In genomic region chr12:77324763-77325468, GRCh38 we compare ENCODE assay signal across 8 cellular contexts.
A peak's percentile ranks its signal among the peaks of the same experiment; 100 is the strongest.
DNase-seq lines count a peak whose midpoint lies in the region; ATAC-seq, FAIRE-seq and TF ChIP-seq lines count a peak whose summit lies in the region.

No MANE protein-coding gene starts in this region.

- no peak overlapping the region for H2AK5ac ChIP-seq in mesendoderm (ENCODE audit: low read length)

- no peak overlapping the region for H3K23ac ChIP-seq in mesendoderm (ENCODE audit: low read length)

- TF ChIP-seq POLR2A in A549 (IDR thresholded peaks at IDR 0.05; ENCODE audit: low read length): no peak

- no peak overlapping the region for H3K4ac ChIP-seq in mesendoderm (ENCODE audit: low read depth, low read length)

- H2BK15ac ChIP-seq in mesendoderm (replicated peaks; ENCODE audit: low read depth): no peak overlapping the region

- H3K27ac ChIP-seq in A549: peak overlapping the region in 1 of 2 experiments; percentile 57; a peak in 2 of 6 replicates
- no peak overlapping the region for H3K27ac ChIP-seq in mesendoderm (ENCODE audit: low read depth, low read length)

- TF ChIP-seq RAD21 in A549 (conservative IDR thresholded peaks at IDR 0.05 in 1 of 2, IDR thresholded peaks at IDR 0.05 in 1 of 2): peak; percentile 21 to 63; a peak in 4 of 5 replicates

- H4K5ac ChIP-seq in mesendoderm (ENCODE audit: low read length): no peak overlapping the region

- H3K4me1 ChIP-seq in A549 (peaks cover 6% of the 10 kb centered on the region; the same call in 1 of the 3 replicates), mesendoderm (ENCODE audit: control insufficient read depth, low read depth, low read length) (no peaks in the 10 kb centered on the region)

- H3K79me1 ChIP-seq in mesendoderm (ENCODE audit: low read length): no peaks in the 10 kb centered on the region

- peak overlapping the region; percentile 98 for H3K4me2 ChIP-seq in A549
- H3K4me2 ChIP-seq in mesendoderm (ENCODE audit: low read length): peak overlapping the region; percentile 63

- H3K56ac ChIP-seq in mesendoderm (ENCODE audit: low read length): peak overlapping the region; percentile 78

- H3K27ac Mint-ChIP-seq in T-helper 17 cell: no peak overlapping the region
- H3K27ac Mint-ChIP-seq in stimulated activated naive CD8-positive, alpha-beta T cell treated with anti-CD3 and anti-CD28 coated beads, Interleukin-15, Interleukin-2, amounts not matched to agents 100 ng/mL and 50 ng/mL, for 24 hours: no peak overlapping the region

- H3K4me3 ChIP-seq in A549 (peak overlapping the region; percentile 53), mesendoderm (ENCODE audit: low read length) (peak overlapping the region; percentile 45)

- CTCF ChIA-PET in A549 (lab: Yijun Ruan, JAX): interaction anchor here (0.7 to 2.0 kb wide), 9 partner anchors 11 to 276 kb away, joined by 3 to 12 read pairs (median 4); no protein-coding TSS in a partner anchor

- H3K4me3 Mint-ChIP-seq in T-helper 17 cell: peak overlapping the region; percentile 51
- H3K4me3 Mint-ChIP-seq in stimulated activated naive CD8-positive, alpha-beta T cell treated with anti-CD3 and anti-CD28 coated beads, Interleukin-15, Interleukin-2, amounts not matched to agents 100 ng/mL and 50 ng/mL, for 24 hours: peak overlapping the region; percentile 74

- TF ChIP-seq CTCF in A549 (IDR thresholded peaks at IDR 0.05) (peak; percentile 68), GM12872 (IDR thresholded peaks at IDR 0.05; ENCODE audit: insufficient read depth, low read depth, low read length) (peak; percentile 50)

- H3K9me3 Mint-ChIP-seq in stimulated activated naive CD8-positive, alpha-beta T cell treated with anti-CD3 and anti-CD28 coated beads, Interleukin-15, Interleukin-2, amounts not matched to agents 100 ng/mL and 50 ng/mL, for 24 hours: no peaks in the 10 kb centered on the region

- 1% methylated on average over 31 of the region's 64 CpGs for WGBS in A549 (ENCODE audit: missing lambda C conversion rate)
- WGBS in mesendoderm (ENCODE audit: extremely low coverage, insufficient coverage, low lambda C conversion rate): no CpG with 5 or more reads among the region's 64 CpGs

- TF ChIP-seq EP300 in A549 (IDR thresholded peaks at IDR 0.05): no peak

- peak overlapping the region; percentile 57 for H3K9ac ChIP-seq in mesendoderm (ENCODE audit: low read length)

- H2BK120ac ChIP-seq in mesendoderm (ENCODE audit: low read depth, low read length): no peak overlapping the region

- no peaks in the 10 kb centered on the region for H3K36me3 ChIP-seq in mesendoderm (ENCODE audit: control insufficient read depth, insufficient read depth, low read length)

- H3K36me3 Mint-ChIP-seq in T-helper 17 cell (ENCODE audit: low read depth): peaks cover 2% of the 10 kb centered on the region
- no peaks in the 10 kb centered on the region for H3K36me3 Mint-ChIP-seq in stimulated activated naive CD8-positive, alpha-beta T cell treated with anti-CD3 and anti-CD28 coated beads, Interleukin-15, Interleukin-2, amounts not matched to agents 100 ng/mL and 50 ng/mL, for 24 hours (ENCODE audit: low read depth)

- POLR2A ChIA-PET in A549 (lab: Yijun Ruan, JAX): no interaction called here

- no peaks in the 10 kb centered on the region for H3K9me3 ChIP-seq in A549
- no peaks in the 10 kb centered on the region for H3K9me3 ChIP-seq in T-helper 17 cell (ENCODE audit: control insufficient read depth, low read length, poor library complexity, severe bottlenecking)

- H3K79me2 ChIP-seq in mesendoderm (ENCODE audit: control insufficient read depth, insufficient read depth, low read length): no peaks in the 10 kb centered on the region

- peaks cover 4% of the 10 kb centered on the region for H3K27me3 ChIP-seq in mesendoderm (ENCODE audit: insufficient read depth, low read length, poor library complexity)

- H3K27me3 Mint-ChIP-seq in T-helper 17 cell: peaks cover 52% of the 10 kb centered on the region
- peaks cover 61% of the 10 kb centered on the region for H3K27me3 Mint-ChIP-seq in stimulated activated naive CD8-positive, alpha-beta T cell treated with anti-CD3 and anti-CD28 coated beads, Interleukin-15, Interleukin-2, amounts not matched to agents 100 ng/mL and 50 ng/mL, for 24 hours

- H4K8ac ChIP-seq in mesendoderm (ENCODE audit: low read depth, low read length): no peak overlapping the region

- peaks cover 2% of the 10 kb centered on the region for H3K4me1 Mint-ChIP-seq in T-helper 17 cell
- H3K4me1 Mint-ChIP-seq in stimulated activated naive CD8-positive, alpha-beta T cell treated with anti-CD3 and anti-CD28 coated beads, Interleukin-15, Interleukin-2, amounts not matched to agents 100 ng/mL and 50 ng/mL, for 24 hours (ENCODE audit: low read depth): peaks cover 16% of the 10 kb centered on the region

- DNase-seq in A549 (ENCODE audit: low read depth in 1 of 2, low spot score in 1 of 2) (peak; percentile 67 to 68), NCI-H1048 (lab: John Stamatoyannopoulos, UW) (peak; percentile 43), T-helper 17 cell (no peak), epidermal melanocyte (ENCODE audit: insufficient read length, low spot score) (peak; percentile 54), mesendoderm (peak; percentile 84)

- ATAC-seq in A549 (peak; percentile 93 to 99), HG02610 (IDR thresholded peaks at IDR 0.05; ENCODE audit: unreplicated experiment) (peak; percentile 93), T-helper 17 cell (no peak)

- H2BK5ac ChIP-seq in mesendoderm (ENCODE audit: low read length): no peak overlapping the region

- H3K18ac ChIP-seq in mesendoderm (ENCODE audit: low read length): no peak overlapping the region

- FAIRE-seq in A549 (lab: Jason Lieb, UNC): no peak

TF ChIP-seq in A549, 52 proteins besides CTCF, POLR2A, EP300 and RAD21:
- TF ChIP-seq SMC3 (IDR thresholded peaks at IDR 0.05) (peak; percentile 57), TP53 (CRISPR knock-in tag; IDR thresholded peaks at IDR 0.05) (no peak), ESRRA (IDR thresholded peaks at IDR 0.05; ENCODE audit: borderline replicate concordance, low read length) (no peak), RNF2 (IDR thresholded peaks at IDR 0.05; ENCODE audit: borderline replicate concordance, low read depth) (peak; percentile 72; the same call in 1 of the 2 replicates), CBX2 (IDR thresholded peaks at IDR 0.05; ENCODE audit: borderline replicate concordance, low read depth) (no peak), MAZ (IDR thresholded peaks at IDR 0.05; ENCODE audit: borderline replicate concordance, low read depth, low read length) (no peak), MAFK (IDR thresholded peaks at IDR 0.05; ENCODE audit: partially characterized antibody) (no peak), KDM5A (IDR thresholded peaks at IDR 0.05) (no peak)
- TF ChIP-seq, protein P1, sequence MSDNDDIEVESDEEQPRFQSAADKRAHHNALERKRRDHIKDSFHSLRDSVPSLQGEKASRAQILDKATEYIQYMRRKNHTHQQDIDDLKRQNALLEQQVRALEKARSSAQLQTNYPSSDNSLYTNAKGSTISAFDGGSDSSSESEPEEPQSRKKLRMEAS (IDR thresholded peaks at IDR 0.05): peak; percentile 56
- TF ChIP-seq, protein P2, sequence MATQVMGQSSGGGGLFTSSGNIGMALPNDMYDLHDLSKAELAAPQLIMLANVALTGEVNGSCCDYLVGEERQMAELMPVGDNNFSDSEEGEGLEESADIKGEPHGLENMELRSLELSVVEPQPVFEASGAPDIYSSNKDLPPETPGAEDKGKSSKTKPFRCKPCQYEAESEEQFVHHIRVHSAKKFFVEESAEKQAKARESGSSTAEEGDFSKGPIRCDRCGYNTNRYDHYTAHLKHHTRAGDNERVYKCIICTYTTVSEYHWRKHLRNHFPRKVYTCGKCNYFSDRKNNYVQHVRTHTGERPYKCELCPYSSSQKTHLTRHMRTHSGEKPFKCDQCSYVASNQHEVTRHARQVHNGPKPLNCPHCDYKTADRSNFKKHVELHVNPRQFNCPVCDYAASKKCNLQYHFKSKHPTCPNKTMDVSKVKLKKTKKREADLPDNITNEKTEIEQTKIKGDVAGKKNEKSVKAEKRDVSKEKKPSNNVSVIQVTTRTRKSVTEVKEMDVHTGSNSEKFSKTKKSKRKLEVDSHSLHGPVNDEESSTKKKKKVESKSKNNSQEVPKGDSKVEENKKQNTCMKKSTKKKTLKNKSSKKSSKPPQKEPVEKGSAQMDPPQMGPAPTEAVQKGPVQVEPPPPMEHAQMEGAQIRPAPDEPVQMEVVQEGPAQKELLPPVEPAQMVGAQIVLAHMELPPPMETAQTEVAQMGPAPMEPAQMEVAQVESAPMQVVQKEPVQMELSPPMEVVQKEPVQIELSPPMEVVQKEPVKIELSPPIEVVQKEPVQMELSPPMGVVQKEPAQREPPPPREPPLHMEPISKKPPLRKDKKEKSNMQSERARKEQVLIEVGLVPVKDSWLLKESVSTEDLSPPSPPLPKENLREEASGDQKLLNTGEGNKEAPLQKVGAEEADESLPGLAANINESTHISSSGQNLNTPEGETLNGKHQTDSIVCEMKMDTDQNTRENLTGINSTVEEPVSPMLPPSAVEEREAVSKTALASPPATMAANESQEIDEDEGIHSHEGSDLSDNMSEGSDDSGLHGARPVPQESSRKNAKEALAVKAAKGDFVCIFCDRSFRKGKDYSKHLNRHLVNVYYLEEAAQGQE (IDR thresholded peaks at IDR 0.05): no peak

Comparison
In these comparisons a context has a peak if more than half of its experiments do, and no peak if none do; other contexts are left out.
1. DNase-seq: peak in A549 (2 of 2), NCI-H1048 (single experiment), epidermal melanocyte (single experiment) and mesendoderm (single experiment); none in T-helper 17 cell (0 of 3).